8 cellular contexts compared by ENCODE assay signal in the genomic region with DNA sequence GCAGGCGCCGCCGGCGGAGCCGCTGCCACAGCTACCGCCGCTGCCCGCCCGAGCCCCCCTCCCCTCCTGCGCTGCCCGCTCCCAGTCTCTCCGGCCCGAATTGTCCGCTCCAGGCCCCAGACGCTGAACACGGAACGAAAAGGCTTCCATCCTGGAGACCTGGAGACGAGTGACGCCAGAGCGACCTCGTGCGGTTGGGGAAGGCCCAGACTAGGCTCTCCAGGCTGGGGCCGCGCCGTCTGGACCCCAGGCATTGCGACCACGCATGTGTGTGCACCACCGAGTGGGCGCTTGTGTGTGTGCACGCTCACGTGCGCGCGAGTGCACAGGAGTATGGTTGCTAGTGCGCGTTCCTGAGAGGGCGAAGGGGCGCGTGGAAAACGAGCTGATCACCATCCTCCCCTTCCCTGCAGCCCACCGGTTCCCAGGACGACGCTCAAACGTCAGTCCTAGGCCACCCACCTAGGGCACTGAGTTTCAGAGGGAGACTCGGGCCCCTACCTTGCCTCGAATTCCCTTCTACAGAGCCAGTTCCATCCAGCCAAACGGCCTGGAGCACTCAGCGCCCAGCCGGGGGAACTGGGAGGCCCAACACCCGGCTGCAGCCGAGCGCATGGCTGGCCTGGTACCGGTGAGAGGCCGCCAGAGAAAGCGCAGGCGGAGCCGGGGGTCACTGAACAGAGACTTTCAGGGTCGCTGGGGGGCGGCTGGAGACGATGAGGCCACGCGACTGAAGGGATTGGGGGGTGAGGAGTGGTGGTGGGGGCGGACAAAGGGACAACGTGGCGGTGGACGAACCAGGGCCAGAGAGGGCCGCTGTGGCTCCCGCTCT. TPM values are rescaled to one million over a fixed set of nuclear protein-coding genes. Genes with fewer than 3 reads are reported as not detected.
A peak's percentile ranks its signal among the peaks of the same experiment; 100 is the strongest.
DNase-seq lines count a peak whose midpoint lies in the region; FAIRE-seq and TF ChIP-seq lines count a peak whose summit lies in the region.

No MANE protein-coding gene starts in this region.

- no peak for FAIRE-seq in astrocyte (lab: Jason Lieb, UNC)

- peak overlapping the region; percentile 5 for H2AFZ ChIP-seq in astrocyte (ENCODE audit: low read depth, low read length)

- no peak for DNase-seq in CD8-positive, alpha-beta memory T cell
- DNase-seq in astrocyte (ENCODE audit: low read depth) (peak; percentile 20), medulla oblongata (ENCODE audit: extremely low spot score) (peak; percentile 35), dedifferentiated amniotic fluid mesenchymal stem cell (ENCODE audit: extremely low spot score) (no peak), RKO (ENCODE audit: low spot score) (no peak)
- no peak for DNase-seq in effector CD8-positive, alpha-beta T cell (lab: John Stamatoyannopoulos, UW)
- DNase-seq in activated naive CD4-positive, alpha-beta T cell treated with Interleukin-2 at 50 U/mL for 16 hours: no peak

- H3K4me2 ChIP-seq in astrocyte (ENCODE audit: low read length): no peak overlapping the region

- H3K9me3 ChIP-seq in CD8-positive, alpha-beta memory T cell (ENCODE audit: low read length): no peaks in the 10 kb centered on the region
- no peaks in the 10 kb centered on the region for H3K9me3 ChIP-seq in HUES64 (ENCODE audit: insufficient read depth, low read depth, low read length)
- H3K9me3 ChIP-seq in astrocyte (ENCODE audit: insufficient read depth, low read depth, low read length): peaks cover 3% of the 10 kb centered on the region

- H3K4me1 ChIP-seq in CD8-positive, alpha-beta memory T cell (ENCODE audit: insufficient read depth, low read length): peaks cover 40% of the 10 kb centered on the region
- H3K4me1 ChIP-seq in HUES64 (ENCODE audit: insufficient read depth, low read length) (peaks cover 10% of the 10 kb centered on the region; the same call in 1 of the 2 replicates), astrocyte (ENCODE audit: insufficient read depth, low read length) (peaks cover 4% of the 10 kb centered on the region)

- H3K27ac ChIP-seq in CD8-positive, alpha-beta memory T cell (ENCODE audit: low read depth, low read length): no peak overlapping the region
- H3K27ac ChIP-seq in HUES64 (ENCODE audit: low read depth, low read length): no peak overlapping the region
- no peak overlapping the region for H3K27ac ChIP-seq in astrocyte (ENCODE audit: low read depth, low read length)

- H4K20me1 ChIP-seq in astrocyte (ENCODE audit: insufficient read depth, low read length): peaks cover 13% of the 10 kb centered on the region

- H3K9me3 Mint-ChIP-seq in CD8-positive, alpha-beta memory T cell: peaks cover 0 to 3% (median 0%) of the 10 kb centered on the region in 5 donors
- H3K9me3 Mint-ChIP-seq in astrocyte (ENCODE audit: unreplicated experiment): peaks cover 13% of the 10 kb centered on the region

- WGBS in HUES64: 1% methylated on average over 68 of the region's 68 CpGs

- H3K4me3 ChIP-seq in CD8-positive, alpha-beta memory T cell (ENCODE audit: low read length): no peak overlapping the region
- H3K4me3 ChIP-seq in HUES64 (ENCODE audit: low read length): 0 out of 2 replicates have a peak overlapping the region, but pooled peaks have one; percentile 10
- no peak overlapping the region for H3K4me3 ChIP-seq in astrocyte (ENCODE audit: insufficient read depth, low read depth, low read length)

- CTCF ChIA-PET in CD8-positive, alpha-beta memory T cell (lab: Charles Lee): interaction anchor here (0.9 to 1.8 kb wide), 4 partner anchors 8 to 75 kb away, joined by 3 to 6 read pairs (median 3); no protein-coding TSS in a partner anchor

- H3K27me3 ChIP-seq in CD8-positive, alpha-beta memory T cell (ENCODE audit: insufficient read depth, low read length, poor library complexity, severe bottlenecking): peaks cover 82% of the 10 kb centered on the region
- H3K27me3 ChIP-seq in HUES64 (ENCODE audit: insufficient read depth, low read length) (peaks cover 100% of the 10 kb centered on the region), astrocyte (ENCODE audit: insufficient read depth, low read length) (peaks cover 82% of the 10 kb centered on the region)

- H3K27ac Mint-ChIP-seq in CD8-positive, alpha-beta memory T cell: peak overlapping the region in 2 of 8 donors; percentile 53 to 56
- H3K27ac Mint-ChIP-seq in astrocyte (ENCODE audit: unreplicated experiment): peak overlapping the region; percentile 4

- H3K79me2 ChIP-seq in astrocyte (ENCODE audit: insufficient read depth, low read length): no peaks in the 10 kb centered on the region

- H3K36me3 Mint-ChIP-seq in CD8-positive, alpha-beta memory T cell: no peaks in the 10 kb centered on the region
- peaks cover 5% of the 10 kb centered on the region for H3K36me3 Mint-ChIP-seq in astrocyte (ENCODE audit: low read depth, unreplicated experiment)

- H3K36me3 ChIP-seq in CD8-positive, alpha-beta memory T cell (ENCODE audit: insufficient read depth, low read length): no peaks in the 10 kb centered on the region
- no peaks in the 10 kb centered on the region for H3K36me3 ChIP-seq in HUES64 (ENCODE audit: insufficient read depth, low read length)
- no peaks in the 10 kb centered on the region for H3K36me3 ChIP-seq in astrocyte (ENCODE audit: insufficient read depth, low read length)

- H3K27me3 Mint-ChIP-seq in CD8-positive, alpha-beta memory T cell: peaks cover 74 to 84% of the 10 kb centered on the region in 2 donors
- peaks cover 82% of the 10 kb centered on the region for H3K27me3 Mint-ChIP-seq in astrocyte (ENCODE audit: low read depth, unreplicated experiment)

- peaks cover 31 to 59% (median 40%) of the 10 kb centered on the region in 3 donors for H3K4me1 Mint-ChIP-seq in CD8-positive, alpha-beta memory T cell
- H3K4me1 Mint-ChIP-seq in astrocyte (ENCODE audit: low read depth, unreplicated experiment): peaks cover 2% of the 10 kb centered on the region

- H3K4me3 Mint-ChIP-seq in CD8-positive, alpha-beta memory T cell: peak overlapping the region in 4 of 7 donors; percentile 29 to 49 (median 38)
- no peak overlapping the region for H3K4me3 Mint-ChIP-seq in astrocyte (ENCODE audit: unreplicated experiment)

- POLR2A ChIA-PET in CD8-positive, alpha-beta memory T cell (lab: Charles Lee): no interaction called here

- H3K9ac ChIP-seq in HUES64 (ENCODE audit: low read depth, low read length) (no peak overlapping the region), astrocyte (ENCODE audit: low read length) (no peak overlapping the region)

- TF ChIP-seq CTCF in astrocyte (IDR thresholded peaks at IDR 0.05; ENCODE audit: insufficient read depth, low read depth, low read length): no peak

RNA-seq across cellular contexts. Expression of a gene that starts 11.6 kb away (rescaled TPM):
- total RNA-seq in CD8-positive, alpha-beta memory T cell: not detected
- polyA plus RNA-seq in CD8-positive, alpha-beta memory T cell: not detected
- not detected for polyA plus RNA-seq in HUES64 (2013, experiment 1 of 2)
- not detected for polyA plus RNA-seq in HUES64 (2013, experiment 2 of 2)
- not detected in 2 replicates for total RNA-seq in astrocyte

Comparison
In these comparisons a context has a peak if more than half of its experiments do, and no peak if none do; other contexts are left out.
1. DNase-seq: peak in astrocyte (single experiment) and medulla oblongata (single experiment); none in CD8-positive, alpha-beta memory T cell (0 of 5), dedifferentiated amniotic fluid mesenchymal stem cell (single experiment), effector CD8-positive, alpha-beta T cell (single experiment), RKO (single experiment) and activated naive CD4-positive, alpha-beta T cell treated with Interleukin-2 at 50 U/mL for 16 hours (single experiment).